In the genomic region with DNA sequence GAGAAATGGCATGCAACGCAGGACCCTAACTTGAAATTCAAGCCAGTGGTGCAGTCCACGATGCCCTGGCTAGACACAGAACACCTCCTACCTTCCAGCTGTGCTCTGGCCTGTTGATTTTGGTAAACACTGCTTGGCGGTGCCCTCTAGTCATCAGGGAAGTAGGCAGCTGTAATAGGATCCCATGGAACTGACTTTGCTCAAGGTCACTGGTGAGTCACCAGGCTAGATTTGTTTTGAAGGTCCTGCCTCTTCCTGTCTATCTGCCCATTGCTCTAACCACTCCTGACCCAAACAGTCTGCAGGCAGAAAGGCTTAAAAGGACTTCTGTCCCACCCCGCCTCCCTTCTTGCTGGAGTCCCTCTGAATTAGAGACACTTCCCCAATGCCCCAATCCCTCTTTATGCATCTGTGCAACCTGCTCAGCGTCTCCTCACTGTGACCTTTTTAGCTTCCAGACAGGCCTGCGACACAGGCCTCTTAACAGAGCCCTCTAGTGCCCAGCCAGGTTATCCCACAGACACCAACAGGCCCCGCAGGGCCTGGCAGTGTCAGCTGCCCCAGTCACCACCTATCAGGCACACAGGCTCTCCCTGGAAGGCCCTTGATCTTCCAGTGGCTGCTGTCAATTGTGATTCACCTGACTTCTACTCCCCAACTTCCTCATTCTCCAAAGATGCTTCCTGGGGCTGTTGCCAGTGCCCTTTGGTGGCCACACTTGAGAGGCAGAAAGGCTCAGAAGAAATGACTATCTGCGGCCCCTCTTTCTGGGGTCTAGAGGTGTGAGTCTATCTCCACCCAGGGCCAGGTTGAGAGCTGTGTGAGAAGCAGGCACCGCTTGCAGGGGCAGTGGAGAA, we compare ENCODE assay signal across 1 cellular context.
TF ChIP-seq lines count a peak whose summit lies in the region.

No MANE protein-coding gene starts in this region.

TF ChIP-seq in HepG2, 621 proteins besides CTCF, POLR2A, EP300 and RAD21 (continued from another document and continues in another):
- TF ChIP-seq KDM4B (CRISPR knock-in tag; IDR thresholded peaks at IDR 0.05) = peak; percentile 97
- TF ChIP-seq, protein P1, sequence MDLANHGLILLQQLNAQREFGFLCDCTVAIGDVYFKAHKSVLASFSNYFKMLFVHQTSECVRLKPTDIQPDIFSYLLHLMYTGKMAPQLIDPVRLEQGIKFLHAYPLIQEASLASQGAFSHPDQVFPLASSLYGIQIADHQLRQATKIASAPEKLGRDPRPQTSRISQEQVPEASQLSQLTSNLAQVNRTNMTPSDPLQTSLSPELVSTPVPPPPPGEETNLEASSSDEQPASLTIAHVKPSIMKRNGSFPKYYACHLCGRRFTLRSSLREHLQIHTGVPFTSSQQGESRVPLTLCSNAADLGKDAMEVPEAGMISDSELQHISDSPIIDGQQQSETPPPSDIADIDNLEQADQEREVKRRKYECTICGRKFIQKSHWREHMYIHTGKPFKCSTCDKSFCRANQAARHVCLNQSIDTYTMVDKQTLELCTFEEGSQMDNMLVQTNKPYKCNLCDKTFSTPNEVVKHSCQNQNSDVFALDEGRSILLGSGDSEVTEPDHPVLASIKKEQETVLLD (CRISPR knock-in tag; IDR thresholded peaks at IDR 0.05; ENCODE audit: low read depth) = no peak
- TF ChIP-seq, protein P2, sequence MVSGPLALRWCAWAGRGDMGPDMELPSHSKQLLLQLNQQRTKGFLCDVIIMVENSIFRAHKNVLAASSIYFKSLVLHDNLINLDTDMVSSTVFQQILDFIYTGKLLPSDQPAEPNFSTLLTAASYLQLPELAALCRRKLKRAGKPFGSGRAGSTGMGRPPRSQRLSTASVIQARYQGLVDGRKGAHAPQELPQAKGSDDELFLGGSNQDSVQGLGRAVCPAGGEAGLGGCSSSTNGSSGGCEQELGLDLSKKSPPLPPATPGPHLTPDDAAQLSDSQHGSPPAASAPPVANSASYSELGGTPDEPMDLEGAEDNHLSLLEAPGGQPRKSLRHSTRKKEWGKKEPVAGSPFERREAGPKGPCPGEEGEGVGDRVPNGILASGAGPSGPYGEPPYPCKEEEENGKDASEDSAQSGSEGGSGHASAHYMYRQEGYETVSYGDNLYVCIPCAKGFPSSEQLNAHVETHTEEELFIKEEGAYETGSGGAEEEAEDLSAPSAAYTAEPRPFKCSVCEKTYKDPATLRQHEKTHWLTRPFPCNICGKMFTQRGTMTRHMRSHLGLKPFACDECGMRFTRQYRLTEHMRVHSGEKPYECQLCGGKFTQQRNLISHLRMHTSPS (CRISPR knock-in tag; IDR thresholded peaks at IDR 0.05; ENCODE audit: low read depth) = peak; percentile 85; the same call in 1 of the 2 replicates
- no peak for TF ChIP-seq ZNF589 (CRISPR knock-in tag; conservative IDR thresholded peaks at IDR 0.05)
- TF ChIP-seq YEATS4 (CRISPR knock-in tag; IDR thresholded peaks at IDR 0.05; ENCODE audit: borderline replicate concordance) = peak; percentile 17; the same call in 1 of the 2 replicates
- 0 out of 2 replicates have a peak, but pooled peaks have one; percentile 73 for TF ChIP-seq ZFP1 (CRISPR knock-in tag; IDR thresholded peaks at IDR 0.05)
- TF ChIP-seq NR3C1 (CRISPR knock-in tag; IDR thresholded peaks at IDR 0.05) = no peak
- TF ChIP-seq CREM (IDR thresholded peaks at IDR 0.05) = peak; percentile 78
- TF ChIP-seq CREM (CRISPR knock-in tag; IDR thresholded peaks at IDR 0.05) = no peak
- TF ChIP-seq GPN1 (CRISPR knock-in tag; IDR thresholded peaks at IDR 0.05; ENCODE audit: borderline replicate concordance) = no peak
- TF ChIP-seq KLF16 (CRISPR knock-in tag; IDR thresholded peaks at IDR 0.05) = peak in 1 of 2 experiments; percentile 97; a peak in 2 of 4 replicates
- peak; percentile 85; the same call in 1 of the 2 replicates for TF ChIP-seq GTF3A (CRISPR knock-in tag; conservative IDR thresholded peaks at IDR 0.05)
- TF ChIP-seq ZNF83 (CRISPR knock-in tag; IDR thresholded peaks at IDR 0.05; ENCODE audit: borderline replicate concordance) = no peak
- no peak for TF ChIP-seq ZNF572 (CRISPR knock-in tag; IDR thresholded peaks at IDR 0.05)
- peak; percentile 94 for TF ChIP-seq TGIF2 (CRISPR knock-in tag; IDR thresholded peaks at IDR 0.05)
- no peak for TF ChIP-seq SP2 (CRISPR knock-in tag; IDR thresholded peaks at IDR 0.05)
- TF ChIP-seq FOSL1 (CRISPR knock-in tag; IDR thresholded peaks at IDR 0.05; ENCODE audit: borderline replicate concordance) = peak; percentile 98
- TF ChIP-seq, protein P3, sequence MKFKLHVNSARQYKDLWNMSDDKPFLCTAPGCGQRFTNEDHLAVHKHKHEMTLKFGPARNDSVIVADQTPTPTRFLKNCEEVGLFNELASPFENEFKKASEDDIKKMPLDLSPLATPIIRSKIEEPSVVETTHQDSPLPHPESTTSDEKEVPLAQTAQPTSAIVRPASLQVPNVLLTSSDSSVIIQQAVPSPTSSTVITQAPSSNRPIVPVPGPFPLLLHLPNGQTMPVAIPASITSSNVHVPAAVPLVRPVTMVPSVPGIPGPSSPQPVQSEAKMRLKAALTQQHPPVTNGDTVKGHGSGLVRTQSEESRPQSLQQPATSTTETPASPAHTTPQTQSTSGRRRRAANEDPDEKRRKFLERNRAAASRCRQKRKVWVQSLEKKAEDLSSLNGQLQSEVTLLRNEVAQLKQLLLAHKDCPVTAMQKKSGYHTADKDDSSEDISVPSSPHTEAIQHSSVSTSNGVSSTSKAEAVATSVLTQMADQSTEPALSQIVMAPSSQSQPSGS (CRISPR knock-in tag; IDR thresholded peaks at IDR 0.05) = peak; percentile 92
- TF ChIP-seq ZNF180 (CRISPR knock-in tag; IDR thresholded peaks at IDR 0.05; ENCODE audit: borderline replicate concordance, low read depth) = no peak
- TF ChIP-seq PAX8 (CRISPR knock-in tag; IDR thresholded peaks at IDR 0.05; ENCODE audit: borderline replicate concordance) = no peak
- TF ChIP-seq ZNF549 (CRISPR knock-in tag; IDR thresholded peaks at IDR 0.05) = no peak
- peak; percentile 60 for TF ChIP-seq PHF20 (CRISPR knock-in tag; IDR thresholded peaks at IDR 0.05)
- TF ChIP-seq, protein P4, sequence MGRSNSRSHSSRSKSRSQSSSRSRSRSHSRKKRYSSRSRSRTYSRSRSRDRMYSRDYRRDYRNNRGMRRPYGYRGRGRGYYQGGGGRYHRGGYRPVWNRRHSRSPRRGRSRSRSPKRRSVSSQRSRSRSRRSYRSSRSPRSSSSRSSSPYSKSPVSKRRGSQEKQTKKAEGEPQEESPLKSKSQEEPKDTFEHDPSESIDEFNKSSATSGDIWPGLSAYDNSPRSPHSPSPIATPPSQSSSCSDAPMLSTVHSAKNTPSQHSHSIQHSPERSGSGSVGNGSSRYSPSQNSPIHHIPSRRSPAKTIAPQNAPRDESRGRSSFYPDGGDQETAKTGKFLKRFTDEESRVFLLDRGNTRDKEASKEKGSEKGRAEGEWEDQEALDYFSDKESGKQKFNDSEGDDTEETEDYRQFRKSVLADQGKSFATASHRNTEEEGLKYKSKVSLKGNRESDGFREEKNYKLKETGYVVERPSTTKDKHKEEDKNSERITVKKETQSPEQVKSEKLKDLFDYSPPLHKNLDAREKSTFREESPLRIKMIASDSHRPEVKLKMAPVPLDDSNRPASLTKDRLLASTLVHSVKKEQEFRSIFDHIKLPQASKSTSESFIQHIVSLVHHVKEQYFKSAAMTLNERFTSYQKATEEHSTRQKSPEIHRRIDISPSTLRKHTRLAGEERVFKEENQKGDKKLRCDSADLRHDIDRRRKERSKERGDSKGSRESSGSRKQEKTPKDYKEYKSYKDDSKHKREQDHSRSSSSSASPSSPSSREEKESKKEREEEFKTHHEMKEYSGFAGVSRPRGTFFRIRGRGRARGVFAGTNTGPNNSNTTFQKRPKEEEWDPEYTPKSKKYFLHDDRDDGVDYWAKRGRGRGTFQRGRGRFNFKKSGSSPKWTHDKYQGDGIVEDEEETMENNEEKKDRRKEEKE (IDR thresholded peaks at IDR 0.05) = no peak
- peak; percentile 83; the same call in 1 of the 2 replicates for TF ChIP-seq ZBTB3 (CRISPR knock-in tag; IDR thresholded peaks at IDR 0.05; ENCODE audit: borderline replicate concordance, low read depth)
- peak; percentile 64; the same call in 1 of the 2 replicates for TF ChIP-seq MEF2D (CRISPR knock-in tag; IDR thresholded peaks at IDR 0.05)
- TF ChIP-seq, protein P5, sequence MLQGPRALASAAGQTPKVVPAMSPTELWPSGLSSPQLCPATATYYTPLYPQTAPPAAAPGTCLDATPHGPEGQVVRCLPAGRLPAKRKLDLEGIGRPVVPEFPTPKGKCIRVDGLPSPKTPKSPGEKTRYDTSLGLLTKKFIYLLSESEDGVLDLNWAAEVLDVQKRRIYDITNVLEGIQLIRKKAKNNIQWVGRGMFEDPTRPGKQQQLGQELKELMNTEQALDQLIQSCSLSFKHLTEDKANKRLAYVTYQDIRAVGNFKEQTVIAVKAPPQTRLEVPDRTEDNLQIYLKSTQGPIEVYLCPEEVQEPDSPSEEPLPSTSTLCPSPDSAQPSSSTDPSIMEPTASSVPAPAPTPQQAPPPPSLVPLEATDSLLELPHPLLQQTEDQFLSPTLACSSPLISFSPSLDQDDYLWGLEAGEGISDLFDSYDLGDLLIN (CRISPR knock-in tag; IDR thresholded peaks at IDR 0.05; ENCODE audit: borderline replicate concordance) = no peak
- peak; percentile 88 for TF ChIP-seq ZKSCAN8 (CRISPR knock-in tag; IDR thresholded peaks at IDR 0.05; ENCODE audit: borderline replicate concordance)
- no peak; the same call in 1 of the 2 replicates for TF ChIP-seq PAWR (CRISPR knock-in tag; IDR thresholded peaks at IDR 0.05; ENCODE audit: borderline replicate concordance)
- no peak; the same call in 1 of the 2 replicates for TF ChIP-seq ZNF337 (CRISPR knock-in tag; IDR thresholded peaks at IDR 0.05; ENCODE audit: borderline replicate concordance, low read depth)
- no peak for TF ChIP-seq JARID2 (CRISPR knock-in tag; IDR thresholded peaks at IDR 0.05; ENCODE audit: insufficient replicate concordance)
- no peak for TF ChIP-seq ZNF558 (CRISPR knock-in tag; IDR thresholded peaks at IDR 0.05; ENCODE audit: borderline replicate concordance)
- no peak for TF ChIP-seq PRPF4 (IDR thresholded peaks at IDR 0.05; ENCODE audit: low read depth, low read length, poor library complexity, severe bottlenecking)
- TF ChIP-seq ASH2L (IDR thresholded peaks at IDR 0.05; ENCODE audit: insufficient read length, low read depth, low read length) = peak; percentile 69
- TF ChIP-seq ZNF883 (CRISPR knock-in tag; IDR thresholded peaks at IDR 0.05; ENCODE audit: not compliant biosample characterization) = no peak
- no peak for TF ChIP-seq EZH2 (conservative IDR thresholded peaks at IDR 0.05; ENCODE audit: low read depth, low read length)
- TF ChIP-seq, protein P6, sequence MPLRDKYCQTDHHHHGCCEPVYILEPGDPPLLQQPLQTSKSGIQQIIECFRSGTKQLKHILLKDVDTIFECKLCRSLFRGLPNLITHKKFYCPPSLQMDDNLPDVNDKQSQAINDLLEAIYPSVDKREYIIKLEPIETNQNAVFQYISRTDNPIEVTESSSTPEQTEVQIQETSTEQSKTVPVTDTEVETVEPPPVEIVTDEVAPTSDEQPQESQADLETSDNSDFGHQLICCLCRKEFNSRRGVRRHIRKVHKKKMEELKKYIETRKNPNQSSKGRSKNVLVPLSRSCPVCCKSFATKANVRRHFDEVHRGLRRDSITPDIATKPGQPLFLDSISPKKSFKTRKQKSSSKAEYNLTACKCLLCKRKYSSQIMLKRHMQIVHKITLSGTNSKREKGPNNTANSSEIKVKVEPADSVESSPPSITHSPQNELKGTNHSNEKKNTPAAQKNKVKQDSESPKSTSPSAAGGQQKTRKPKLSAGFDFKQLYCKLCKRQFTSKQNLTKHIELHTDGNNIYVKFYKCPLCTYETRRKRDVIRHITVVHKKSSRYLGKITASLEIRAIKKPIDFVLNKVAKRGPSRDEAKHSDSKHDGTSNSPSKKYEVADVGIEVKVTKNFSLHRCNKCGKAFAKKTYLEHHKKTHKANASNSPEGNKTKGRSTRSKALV (CRISPR knock-in tag; IDR thresholded peaks at IDR 0.05) = peak; percentile 44; the same call in 1 of the 2 replicates
- peak; percentile 39; the same call in 1 of the 2 replicates for TF ChIP-seq CEBPB (IDR thresholded peaks at IDR 0.05; ENCODE audit: borderline replicate concordance, low read depth, low read length)
- no peak; the same call in 1 of the 2 replicates for TF ChIP-seq ZC3H4 (CRISPR knock-in tag; IDR thresholded peaks at IDR 0.05; ENCODE audit: borderline replicate concordance)
- no peak for TF ChIP-seq CC2D1A (CRISPR knock-in tag; IDR thresholded peaks at IDR 0.05)
- peak; percentile 100 for TF ChIP-seq SIX4 (CRISPR knock-in tag; IDR thresholded peaks at IDR 0.05)
- peak; percentile 7 for TF ChIP-seq PCBP2 (optimal IDR thresholded peaks at IDR 0.05; ENCODE audit: low read depth, low read length, poor library complexity, severe bottlenecking)
- no peak for TF ChIP-seq TMF1 (CRISPR knock-in tag; IDR thresholded peaks at IDR 0.05; ENCODE audit: low read depth)
- peak; percentile 12; the same call in 1 of the 2 replicates for TF ChIP-seq SMC3 (IDR thresholded peaks at IDR 0.05; ENCODE audit: low read length)
- TF ChIP-seq ZNF510 (CRISPR knock-in tag; IDR thresholded peaks at IDR 0.05; ENCODE audit: low read depth) = peak; percentile 33; the same call in 1 of the 2 replicates
- no peak for TF ChIP-seq ATAD3A (CRISPR knock-in tag; IDR thresholded peaks at IDR 0.05)
- TF ChIP-seq, protein P7, sequence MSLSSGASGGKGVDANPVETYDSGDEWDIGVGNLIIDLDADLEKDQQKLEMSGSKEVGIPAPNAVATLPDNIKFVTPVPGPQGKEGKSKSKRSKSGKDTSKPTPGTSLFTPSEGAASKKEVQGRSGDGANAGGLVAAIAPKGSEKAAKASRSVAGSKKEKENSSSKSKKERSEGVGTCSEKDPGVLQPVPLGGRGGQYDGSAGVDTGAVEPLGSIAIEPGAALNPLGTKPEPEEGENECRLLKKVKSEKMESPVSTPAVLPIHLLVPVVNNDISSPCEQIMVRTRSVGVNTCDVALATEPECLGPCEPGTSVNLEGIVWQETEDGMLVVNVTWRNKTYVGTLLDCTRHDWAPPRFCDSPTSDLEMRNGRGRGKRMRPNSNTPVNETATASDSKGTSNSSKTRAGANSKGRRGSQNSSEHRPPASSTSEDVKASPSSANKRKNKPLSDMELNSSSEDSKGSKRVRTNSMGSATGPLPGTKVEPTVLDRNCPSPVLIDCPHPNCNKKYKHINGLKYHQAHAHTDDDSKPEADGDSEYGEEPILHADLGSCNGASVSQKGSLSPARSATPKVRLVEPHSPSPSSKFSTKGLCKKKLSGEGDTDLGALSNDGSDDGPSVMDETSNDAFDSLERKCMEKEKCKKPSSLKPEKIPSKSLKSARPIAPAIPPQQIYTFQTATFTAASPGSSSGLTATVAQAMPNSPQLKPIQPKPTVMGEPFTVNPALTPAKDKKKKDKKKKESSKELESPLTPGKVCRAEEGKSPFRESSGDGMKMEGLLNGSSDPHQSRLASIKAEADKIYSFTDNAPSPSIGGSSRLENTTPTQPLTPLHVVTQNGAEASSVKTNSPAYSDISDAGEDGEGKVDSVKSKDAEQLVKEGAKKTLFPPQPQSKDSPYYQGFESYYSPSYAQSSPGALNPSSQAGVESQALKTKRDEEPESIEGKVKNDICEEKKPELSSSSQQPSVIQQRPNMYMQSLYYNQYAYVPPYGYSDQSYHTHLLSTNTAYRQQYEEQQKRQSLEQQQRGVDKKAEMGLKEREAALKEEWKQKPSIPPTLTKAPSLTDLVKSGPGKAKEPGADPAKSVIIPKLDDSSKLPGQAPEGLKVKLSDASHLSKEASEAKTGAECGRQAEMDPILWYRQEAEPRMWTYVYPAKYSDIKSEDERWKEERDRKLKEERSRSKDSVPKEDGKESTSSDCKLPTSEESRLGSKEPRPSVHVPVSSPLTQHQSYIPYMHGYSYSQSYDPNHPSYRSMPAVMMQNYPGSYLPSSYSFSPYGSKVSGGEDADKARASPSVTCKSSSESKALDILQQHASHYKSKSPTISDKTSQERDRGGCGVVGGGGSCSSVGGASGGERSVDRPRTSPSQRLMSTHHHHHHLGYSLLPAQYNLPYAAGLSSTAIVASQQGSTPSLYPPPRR (CRISPR knock-in tag; IDR thresholded peaks at IDR 0.05; ENCODE audit: borderline replicate concordance) = peak; percentile 78; the same call in 1 of the 2 replicates
- no peak for TF ChIP-seq HNRNPLL (IDR thresholded peaks at IDR 0.05; ENCODE audit: low read depth, low read length, poor library complexity, severe bottlenecking)
- peak; percentile 45; the same call in 1 of the 2 replicates for TF ChIP-seq CENPT (CRISPR knock-in tag; IDR thresholded peaks at IDR 0.05; ENCODE audit: low read depth)
